ENCODE assay signal across 8 cellular contexts in genomic region chr10:34528320-34528719, GRCh38.
DNase-seq lines count a peak whose midpoint lies in the region; ATAC-seq, FAIRE-seq and TF ChIP-seq lines count a peak whose summit lies in the region.

No MANE protein-coding gene starts in this region.

- H3K9me3 Mint-ChIP-seq in WTC11 (no peaks in the 10 kb centered on the region; the same call in 1 of the 2 replicates), progenitor cell of endocrine pancreas (ENCODE audit: low read depth) (peaks cover 11% of the 10 kb centered on the region)

- H3K4me3 ChIP-seq in lung, result no peak overlapping the region

- CTCF ChIA-PET in WTC11 (lab: Charles Lee), result interaction anchor here (0.6 to 1.2 kb wide), 3 partner anchors 35 to 110 kb away, joined by 3 to 9 read pairs (median 3); no protein-coding TSS in a partner anchor

- ATAC-seq in HG03196 (IDR thresholded peaks at IDR 0.05; ENCODE audit: unreplicated experiment), result peak; percentile 44
- peak; percentile 85 for ATAC-seq in WTC11
- ATAC-seq in lung (ENCODE audit: insufficient read depth, low FRiP score), result peak; percentile 58

- peaks cover 48% of the 10 kb centered on the region for H3K4me1 Mint-ChIP-seq in WTC11
- H3K4me1 Mint-ChIP-seq in progenitor cell of endocrine pancreas (ENCODE audit: low read depth), result peaks cover 12% of the 10 kb centered on the region

- no peaks in the 10 kb centered on the region for H3K36me3 Mint-ChIP-seq in WTC11
- peaks cover 13% of the 10 kb centered on the region for H3K36me3 Mint-ChIP-seq in progenitor cell of endocrine pancreas (ENCODE audit: insufficient read depth)

- peaks cover 0 to 16% of the 10 kb centered on the region in 2 donors for H3K4me1 ChIP-seq in lung (ENCODE audit: control insufficient read depth in 2 of 2, insufficient read depth in 2 of 2, low read length in 2 of 2)

- H3K4me3 Mint-ChIP-seq in WTC11, result peak overlapping the region; percentile 28; the same call in 1 of the 2 replicates
- H3K4me3 Mint-ChIP-seq in progenitor cell of endocrine pancreas (ENCODE audit: low read depth), result no peak overlapping the region

- DNase-seq in GM03348 (ENCODE audit: low spot score), result peak; percentile 81
- DNase-seq in WTC11 (ENCODE audit: low spot score), result peak; percentile 27
- DNase-seq in lung (ENCODE audit: low spot score), result peak; percentile 49
- no peak for DNase-seq in frontal cortex (ENCODE audit: low spot score in 2 of 2)
- no peak for DNase-seq in progenitor cell of endocrine pancreas (ENCODE audit: low spot score, unreplicated experiment)
- no peak for DNase-seq in pons (ENCODE audit: low spot score)
- no peak for DNase-seq in NOMO-1 treated with DMSO at 0.1 percent for 48 hours (lab: John Stamatoyannopoulos, UW; ENCODE audit: unreplicated experiment)

- POLR2A ChIA-PET in WTC11 (lab: Charles Lee), result interaction anchor here (0.7 kb wide), 1 partner anchor 295 kb away, joined by 6 read pairs; no protein-coding TSS in a partner anchor

- H3K27ac ChIP-seq in lung (ENCODE audit: low read depth in 1 of 2, low read length in 1 of 2), result no peak overlapping the region

- TF ChIP-seq CTCF in WTC11 (IDR thresholded peaks at IDR 0.05) (no peak), lung (IDR thresholded peaks at IDR 0.05; ENCODE audit: control extremely low read depth, extremely low read depth) (no peak), progenitor cell of endocrine pancreas (IDR thresholded peaks at IDR 0.05; ENCODE audit: unreplicated experiment) (no peak)

- WGBS in lung, 2 donors, result 55 to 80% methylated on average over 3 of the region's 3 CpGs

- FAIRE-seq in frontal cortex (lab: Jason Lieb, UNC), result no peak

- no peaks in the 10 kb centered on the region for H3K27me3 ChIP-seq in lung (ENCODE audit: control insufficient read depth, insufficient read depth)

- H3K36me3 ChIP-seq in lung (ENCODE audit: control insufficient read depth in 2 of 2, insufficient read depth in 2 of 2, low read length in 2 of 2), result no peaks in the 10 kb centered on the region

- no peaks in the 10 kb centered on the region for H3K9me3 ChIP-seq in lung (ENCODE audit: control insufficient read depth in 2 of 2, insufficient read depth in 1 of 2, low read length in 1 of 2)

- H3K27ac Mint-ChIP-seq in WTC11, result peak overlapping the region; percentile 90
- no peak overlapping the region for H3K27ac Mint-ChIP-seq in progenitor cell of endocrine pancreas

- no peaks in the 10 kb centered on the region for H3K27me3 Mint-ChIP-seq in WTC11 (ENCODE audit: low read depth)
- no peaks in the 10 kb centered on the region for H3K27me3 Mint-ChIP-seq in progenitor cell of endocrine pancreas

TF ChIP-seq in WTC11, 78 proteins besides CTCF, POLR2A, EP300 and RAD21:
- TF ChIP-seq IRF1 (CRISPR knock-in tag; IDR thresholded peaks at IDR 0.05) (no peak), ZNF263 (CRISPR knock-in tag; IDR thresholded peaks at IDR 0.05; ENCODE audit: low read depth) (no peak), ZNF671 (CRISPR knock-in tag; IDR thresholded peaks at IDR 0.05) (no peak), GRHL2 (CRISPR knock-in tag; IDR thresholded peaks at IDR 0.05; ENCODE audit: insufficient replicate concordance, severe bottlenecking) (no peak), ERG (CRISPR knock-in tag; IDR thresholded peaks at IDR 0.05) (no peak), USF2 (CRISPR knock-in tag; IDR thresholded peaks at IDR 0.05) (no peak), OVOL2 (CRISPR knock-in tag; IDR thresholded peaks at IDR 0.05; ENCODE audit: borderline replicate concordance) (no peak), PREB (CRISPR knock-in tag; IDR thresholded peaks at IDR 0.05; ENCODE audit: borderline replicate concordance) (no peak), ZNF121 (CRISPR knock-in tag; IDR thresholded peaks at IDR 0.05) (no peak), E2F1 (CRISPR knock-in tag; IDR thresholded peaks at IDR 0.05) (no peak)

Comparison
In these comparisons a context has a peak if more than half of its experiments do, and no peak if none do; other contexts are left out.
1. DNase-seq: peak in GM03348 (single experiment), WTC11 (single experiment) and lung (single experiment); none in frontal cortex (0 of 2), progenitor cell of endocrine pancreas (single experiment), pons (single experiment) and NOMO-1 treated with DMSO at 0.1 percent for 48 hours (single experiment).
2. Peak in every context shown above with its lines, with median percentiles within 50 percentile points of each other: ATAC-seq.